ENCODE assay signal across 37 cellular contexts in genomic region chr17:81547614-81547982, GRCh38. TPM values are rescaled to one million over a fixed set of nuclear protein-coding genes. Genes with fewer than 3 reads are reported as not detected.
"Had no signal": no experiment of that assay in that cellular context is flagged by ENCODE, and none has a peak within 500 bp of the region (broad histone marks: within the 10 kb centered on the region; RNA-seq: fewer than 3 reads in every experiment).

No MANE protein-coding gene starts in this region.

- H3K9me3 ChIP-seq: ascending aorta had no signal

- H3K36me3 Mint-ChIP-seq: activated naive CD8-positive, alpha-beta T cell had no signal

- H3K27ac ChIP-seq: ascending aorta, cardiac muscle cell, VCaP had no signal

- H3K27me3 ChIP-seq: ascending aorta, cardiac muscle cell had no signal

- H3K4me3 ChIP-seq: ascending aorta, cardiac muscle cell had no signal

- H3K4me3 Mint-ChIP-seq: activated CD4-positive, alpha-beta memory T cell treated with anti-CD3 and anti-CD28 coated beads, Interleukin-2, amount 10 ng/mL, durations not matched to agents 7 days and 5 days; activated CD4-positive, alpha-beta T cell treated with anti-CD3 and anti-CD28 coated beads for 36 hours; activated CD4-positive, alpha-beta T cell treated with anti-CD3 and anti-CD28 coated beads, Interleukin-2, amount 10 ng/mL, durations not matched to agents 7 days and 5 days; activated CD8-positive, alpha-beta memory T cell treated with anti-CD3 and anti-CD28 coated beads, Interleukin-2, amount 10 ng/mL, durations not matched to agents 7 days and 5 days; activated CD8-positive, alpha-beta T cell treated with anti-CD3 and anti-CD28 coated beads, Interleukin-2, amount 10 ng/mL, durations not matched to agents 7 days and 5 days; activated naive CD4-positive, alpha-beta T cell treated with anti-CD3 and anti-CD28 coated beads, Interleukin-2, amount 10 ng/mL, durations not matched to agents 7 days and 5 days; activated naive CD4-positive, alpha-beta T cell treated with anti-CD3 and anti-CD28 coated beads, Interleukin-2, amount 50 U/mL, for 24 hours; activated naive CD8-positive, alpha-beta T cell; activated naive CD8-positive, alpha-beta T cell treated with anti-CD3 and anti-CD28 coated beads, Interleukin-2, amount 10 ng/mL, durations not matched to agents 7 days and 5 days; activated naive CD8-positive, alpha-beta T cell treated with anti-CD3 and anti-CD28 coated beads, Interleukin-2, amount 50 U/mL, for 24 hours; activated T-cell treated with anti-CD3 and anti-CD28 coated beads, Interleukin-2, amount 50 U/mL, for 24 hours; brain; central memory CD8-positive, alpha-beta T cell; T-helper 1 cell treated with Interleukin-12 subunit alpha and Interleukin-12 subunit beta and Interleukin-4 antibody, amounts not matched to agents 30 μg/mL and 1 μg/mL, for 36 hours; T-helper 2 cell treated with Interferon-gamma antibody and Interleukin-4, amounts not matched to agents 5 μg/mL and 100 μg/mL, for 36 hours; WTC11 had no signal

- DNase-seq: activated CD4-positive, alpha-beta memory T cell treated with anti-CD3 and anti-CD28 coated beads, Interleukin-2, amount 10 ng/mL, durations not matched to agents 7 days and 5 days; activated CD4-positive, alpha-beta T cell treated with anti-CD3 and anti-CD28 coated beads for 1 hour; activated CD4-positive, alpha-beta T cell treated with anti-CD3 and anti-CD28 coated beads for 36 hours; activated CD4-positive, alpha-beta T cell treated with anti-CD3 and anti-CD28 coated beads for 48 hours; activated CD4-positive, alpha-beta T cell treated with anti-CD3 and anti-CD28 coated beads, Interleukin-2, amount 10 ng/mL, durations not matched to agents 7 days and 5 days; activated CD4-positive, alpha-beta T cell treated with anti-CD3 and anti-CD28 coated beads, Interleukin-2, amount 50 U/mL, for 48 hours; activated CD4-positive, CD25-positive, alpha-beta regulatory T cell; activated CD8-positive, alpha-beta memory T cell treated with anti-CD3 and anti-CD28 coated beads for 24 hours; activated CD8-positive, alpha-beta memory T cell treated with anti-CD3 and anti-CD28 coated beads, Interleukin-2, amount 10 ng/mL, durations not matched to agents 7 days and 5 days; activated CD8-positive, alpha-beta memory T cell treated with anti-CD3 and anti-CD28 coated beads, Interleukin-2, amount 50 U/mL, for 48 hours; activated CD8-positive, alpha-beta T cell treated with anti-CD3 and anti-CD28 coated beads, Interleukin-2, amount 10 ng/mL, durations not matched to agents 7 days and 5 days; activated effector memory CD4-positive, alpha-beta T cell treated with Interleukin-2 at 50 U/mL for 16 hours; activated gamma-delta T cell; activated naive CD4-positive, alpha-beta T cell treated with anti-CD3 and anti-CD28 coated beads, Interleukin-2, amount 10 ng/mL, durations not matched to agents 7 days and 5 days; activated naive CD4-positive, alpha-beta T cell treated with Interleukin-2 at 50 U/mL for 16 hours; activated naive CD8-positive, alpha-beta T cell treated with anti-CD3 and anti-CD28 coated beads, Interleukin-2, amount 10 ng/mL, durations not matched to agents 7 days and 5 days; activated naive CD8-positive, alpha-beta T cell treated with anti-CD3 and anti-CD28 coated beads, Interleukin-2, amount 50 U/mL, for 24 hours; activated T-cell treated with anti-CD3 and anti-CD28 coated beads, Interleukin-2, amount 50 U/mL, for 24 hours; activated T-cell treated with anti-CD3 and anti-CD28 coated beads, Interleukin-2, amount 50 U/mL, for 48 hours; amygdala; caudate nucleus; cerebellar nuclear complex; T-helper 1 cell; T-helper 2 cell; T-helper 9 cell had no signal

- ATAC-seq: activated CD4-positive, alpha-beta T cell treated with anti-CD3 and anti-CD28 coated beads for 36 hours; activated CD4-positive, CD25-positive, alpha-beta regulatory T cell treated with anti-CD3 and anti-CD28 coated beads, Interleukin-2, amount 50 U/mL, for 24 hours; activated CD8-positive, alpha-beta memory T cell treated with anti-CD3 and anti-CD28 coated beads, Interleukin-2, amount 10 ng/mL, durations not matched to agents 7 days and 5 days; activated CD8-positive, alpha-beta T cell treated with anti-CD3 and anti-CD28 coated beads, Interleukin-2, amount 10 ng/mL, durations not matched to agents 7 days and 5 days; activated naive CD8-positive, alpha-beta T cell treated with anti-CD3 and anti-CD28 coated beads, Interleukin-2, amount 50 U/mL, for 24 hours; WTC11 had no signal

- H3K9me3 Mint-ChIP-seq: activated CD4-positive, alpha-beta memory T cell treated with anti-CD3 and anti-CD28 coated beads, Interleukin-2, amount 10 ng/mL, durations not matched to agents 7 days and 5 days; activated CD4-positive, alpha-beta T cell treated with anti-CD3 and anti-CD28 coated beads, Interleukin-2, amount 10 ng/mL, durations not matched to agents 7 days and 5 days; activated naive CD4-positive, alpha-beta T cell treated with anti-CD3 and anti-CD28 coated beads, Interleukin-2, amount 10 ng/mL, durations not matched to agents 7 days and 5 days; activated naive CD4-positive, alpha-beta T cell treated with anti-CD3 and anti-CD28 coated beads, Interleukin-2, amount 50 U/mL, for 24 hours; activated naive CD8-positive, alpha-beta T cell treated with anti-CD3 and anti-CD28 coated beads, Interleukin-2, amount 10 ng/mL, durations not matched to agents 7 days and 5 days; activated naive CD8-positive, alpha-beta T cell treated with anti-CD3 and anti-CD28 coated beads, Interleukin-2, amount 50 U/mL, for 24 hours; activated T-cell treated with anti-CD3 and anti-CD28 coated beads, Interleukin-2, amount 50 U/mL, for 24 hours; activated T-helper 2 cell treated with anti-CD3 and anti-CD28 coated beads, Interferon-gamma antibody, Interleukin-2, Interleukin-4, amounts not matched to agents 10 μg/mL and 5 μg/mL and 100 μg/mL, durations not matched to agents 14 hours and 24 hours and 36 hours; central memory CD8-positive, alpha-beta T cell; T-helper 1 cell treated with Interleukin-12 subunit alpha and Interleukin-12 subunit beta and Interleukin-4 antibody, amounts not matched to agents 30 μg/mL and 1 μg/mL, for 36 hours; T-helper 2 cell treated with Interferon-gamma antibody and Interleukin-4, amounts not matched to agents 5 μg/mL and 100 μg/mL, for 36 hours; WTC11 had no signal

- H3K27ac Mint-ChIP-seq: activated CD4-positive, alpha-beta memory T cell treated with anti-CD3 and anti-CD28 coated beads, Interleukin-2, amount 10 ng/mL, durations not matched to agents 7 days and 5 days; activated CD4-positive, alpha-beta T cell treated with anti-CD3 and anti-CD28 coated beads for 36 hours; activated CD4-positive, alpha-beta T cell treated with anti-CD3 and anti-CD28 coated beads, Interleukin-2, amount 10 ng/mL, durations not matched to agents 7 days and 5 days; activated CD8-positive, alpha-beta memory T cell treated with anti-CD3 and anti-CD28 coated beads, Interleukin-2, amount 10 ng/mL, durations not matched to agents 7 days and 5 days; activated CD8-positive, alpha-beta T cell treated with anti-CD3 and anti-CD28 coated beads, Interleukin-2, amount 10 ng/mL, durations not matched to agents 7 days and 5 days; activated naive CD4-positive, alpha-beta T cell treated with anti-CD3 and anti-CD28 coated beads, Interleukin-2, amount 10 ng/mL, durations not matched to agents 7 days and 5 days; activated naive CD4-positive, alpha-beta T cell treated with anti-CD3 and anti-CD28 coated beads, Interleukin-2, amount 50 U/mL, for 24 hours; activated naive CD8-positive, alpha-beta T cell; activated naive CD8-positive, alpha-beta T cell treated with anti-CD3 and anti-CD28 coated beads, Interleukin-2, amount 10 ng/mL, durations not matched to agents 7 days and 5 days; activated naive CD8-positive, alpha-beta T cell treated with anti-CD3 and anti-CD28 coated beads, Interleukin-2, amount 50 U/mL, for 24 hours; activated T-cell treated with anti-CD3 and anti-CD28 coated beads, Interleukin-2, amount 50 U/mL, for 24 hours; activated T-helper 2 cell treated with anti-CD3 and anti-CD28 coated beads, Interferon-gamma antibody, Interleukin-2, Interleukin-4, amounts not matched to agents 10 μg/mL and 5 μg/mL and 100 μg/mL, durations not matched to agents 14 hours and 24 hours and 36 hours; brain; T-helper 1 cell treated with Interleukin-12 subunit alpha and Interleukin-12 subunit beta and Interleukin-4 antibody, amounts not matched to agents 30 μg/mL and 1 μg/mL, for 36 hours; T-helper 2 cell treated with Interferon-gamma antibody and Interleukin-4, amounts not matched to agents 5 μg/mL and 100 μg/mL, for 36 hours; WTC11 had no signal

- H3K27me3 Mint-ChIP-seq: activated CD4-positive, alpha-beta memory T cell treated with anti-CD3 and anti-CD28 coated beads, Interleukin-2, amount 10 ng/mL, durations not matched to agents 7 days and 5 days; activated CD4-positive, alpha-beta T cell treated with anti-CD3 and anti-CD28 coated beads for 36 hours; activated CD4-positive, alpha-beta T cell treated with anti-CD3 and anti-CD28 coated beads, Interleukin-2, amount 10 ng/mL, durations not matched to agents 7 days and 5 days; activated CD8-positive, alpha-beta memory T cell treated with anti-CD3 and anti-CD28 coated beads, Interleukin-2, amount 10 ng/mL, durations not matched to agents 7 days and 5 days; activated naive CD4-positive, alpha-beta T cell treated with anti-CD3 and anti-CD28 coated beads, Interleukin-2, amount 10 ng/mL, durations not matched to agents 7 days and 5 days; activated naive CD4-positive, alpha-beta T cell treated with anti-CD3 and anti-CD28 coated beads, Interleukin-2, amount 50 U/mL, for 24 hours; activated naive CD8-positive, alpha-beta T cell; activated naive CD8-positive, alpha-beta T cell treated with anti-CD3 and anti-CD28 coated beads, Interleukin-2, amount 10 ng/mL, durations not matched to agents 7 days and 5 days; activated naive CD8-positive, alpha-beta T cell treated with anti-CD3 and anti-CD28 coated beads, Interleukin-2, amount 50 U/mL, for 24 hours; activated T-cell treated with anti-CD3 and anti-CD28 coated beads, Interleukin-2, amount 50 U/mL, for 24 hours; brain; central memory CD8-positive, alpha-beta T cell had no signal

RNA-seq across cellular contexts. Expression of gene FSCN2, which starts 19.4 kb away (rescaled TPM):
- total RNA-seq: ascending aorta had no signal
